Comparison of ENCODE assay signal across 9 cellular contexts in genomic region chr4:146029939-146030710, GRCh38.
DNase-seq lines count a peak whose midpoint lies in the region; ATAC-seq and TF ChIP-seq lines count a peak whose summit lies in the region.
"Had no signal": no experiment of that assay in that cellular context is flagged by ENCODE, and none has a peak within 500 bp of the region (broad histone marks: within the 10 kb centered on the region; RNA-seq: fewer than 3 reads in every experiment).

No MANE protein-coding gene starts in this region.

- H2AFZ ChIP-seq in ACC112 (ENCODE audit: low read length, unreplicated experiment), result peak overlapping the region; percentile 32
- H2AFZ ChIP-seq: parathyroid adenoma had no signal

- ATAC-seq in GM19025 (IDR thresholded peaks at IDR 0.05; ENCODE audit: low read depth, unreplicated experiment) (peak; percentile 94), HG02973 (IDR thresholded peaks at IDR 0.05; ENCODE audit: unreplicated experiment) (peak; percentile 87)

- peaks cover 7% of the 10 kb centered on the region for H3K4me1 ChIP-seq in ACC112 (ENCODE audit: control insufficient read depth, insufficient read depth, low read length, unreplicated experiment)
- H3K4me1 ChIP-seq in BE2C, result no peaks in the 10 kb centered on the region
- H3K4me1 ChIP-seq: parathyroid adenoma had no signal

- CTCF ChIA-PET in HEK293T (lab: Yijun Ruan, JAX), result interaction anchor here (0.7 kb wide), 1 partner anchor 9 kb away, joined by 3 read pairs; no protein-coding TSS in a partner anchor

- no peaks in the 10 kb centered on the region for H3K79me2 ChIP-seq in ACC112 (ENCODE audit: control insufficient read depth, insufficient read depth, low read length, unreplicated experiment)
- H3K79me2 ChIP-seq: parathyroid adenoma had no signal

- H3K36me3 ChIP-seq in ACC112 (ENCODE audit: insufficient read depth, low read length), result no peaks in the 10 kb centered on the region
- H3K36me3 ChIP-seq in BE2C, result no peaks in the 10 kb centered on the region

- H3K4me3 ChIP-seq in ACC112 (ENCODE audit: low read depth, low read length) (no peak overlapping the region), BE2C (ENCODE audit: low read depth, low read length) (no peak overlapping the region)

- DNase-seq in amniotic epithelial cell (ENCODE audit: low read depth) (peak; percentile 3), BE2C (no peak), hypothalamus (lab: John Stamatoyannopoulos, UW) (no peak), hippocampal formation (lab: John Stamatoyannopoulos, UW) (no peak), HEK293T (ENCODE audit: extremely low spot score) (no peak)

- no peak overlapping the region for H3K27ac ChIP-seq in ACC112 (ENCODE audit: low read depth, low read length)
- H3K27ac ChIP-seq: parathyroid adenoma had no signal

- TF ChIP-seq CTCF in BE2C (IDR thresholded peaks at IDR 0.05; ENCODE audit: low read depth, low read length), result no peak

- H3K9me3 ChIP-seq in BE2C, result no peaks in the 10 kb centered on the region

- H3K27me3 ChIP-seq in ACC112 (ENCODE audit: insufficient read depth, low read length), result peaks cover 6% of the 10 kb centered on the region; the same call in 1 of the 2 replicates
- no peaks in the 10 kb centered on the region; the same call in none of the 2 replicates for H3K27me3 ChIP-seq in BE2C

- POLR2A ChIA-PET in HEK293T (lab: Yijun Ruan, JAX), result no interaction called here

TF ChIP-seq in HEK293T, 16 proteins besides CTCF, POLR2A, EP300 and RAD21:
- no peak for TF ChIP-seq ELF4 (IDR thresholded peaks at IDR 0.05)
- TF ChIP-seq CTBP1 (IDR thresholded peaks at IDR 0.05; ENCODE audit: borderline replicate concordance), result no peak
- no peak for TF ChIP-seq SUZ12 (IDR thresholded peaks at IDR 0.05)
- TF ChIP-seq SP1 (IDR thresholded peaks at IDR 0.05), result no peak
- TF ChIP-seq ZNF384 (IDR thresholded peaks at IDR 0.05), result no peak
- no peak for TF ChIP-seq LEF1 (IDR thresholded peaks at IDR 0.05; ENCODE audit: borderline replicate concordance)
- TF ChIP-seq L3MBTL2 (conservative IDR thresholded peaks at IDR 0.05), result no peak
- no peak for TF ChIP-seq NFRKB (IDR thresholded peaks at IDR 0.05)
- no peak for TF ChIP-seq BHLHE40 (IDR thresholded peaks at IDR 0.05; ENCODE audit: borderline replicate concordance)
- TF ChIP-seq FOXM1 (IDR thresholded peaks at IDR 0.05; ENCODE audit: borderline replicate concordance), result no peak
